ENCODE assay signal across 25 cellular contexts in the genomic region with DNA sequence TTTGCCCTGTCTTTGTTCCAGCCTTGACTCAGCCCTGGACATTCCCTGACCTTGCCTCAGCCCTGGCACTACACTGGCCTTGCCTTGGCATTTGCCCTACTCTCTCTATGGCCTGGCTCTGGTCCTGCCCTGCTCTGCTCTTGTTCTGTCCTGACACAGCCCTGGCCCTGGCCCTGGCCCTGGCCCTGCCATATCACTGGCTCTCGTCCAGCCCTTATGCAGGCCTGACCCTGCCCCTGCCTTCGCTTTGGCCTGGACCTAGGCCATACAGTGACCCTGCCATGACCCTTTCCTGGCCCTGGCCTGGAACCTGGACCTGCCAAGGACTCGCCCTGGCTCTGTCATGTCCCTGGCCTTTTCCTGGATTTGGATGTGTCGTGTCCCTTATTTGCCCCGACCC.
"Had no signal": no experiment of that assay in that cellular context is flagged by ENCODE, and none has a peak within 500 bp of the region (broad histone marks: within the 10 kb centered on the region; RNA-seq: fewer than 3 reads in every experiment).

No MANE protein-coding gene starts in this region.

- H3K27me3 ChIP-seq: colonic mucosa, dorsolateral prefrontal cortex, esophagus muscularis mucosa, esophagus squamous epithelium, foreskin keratinocyte, gastrocnemius medialis, gastroesophageal sphincter, heart left ventricle, heart right ventricle, hepatocyte had no signal

- H3K27ac Mint-ChIP-seq: dendritic cell treated with granulocyte-macrophage colony-stimulating factor and Interleukin-4, amounts not matched to agents 40 ng/mL and 50 ng/mL, for 4 days; effector memory CD8-positive, alpha-beta T cell; endodermal cell had no signal

- H3K36me3 ChIP-seq: colonic mucosa, esophagus muscularis mucosa, esophagus squamous epithelium, gastrocnemius medialis, gastroesophageal sphincter, heart left ventricle, heart right ventricle had no signal

- H3K9me3 ChIP-seq: colonic mucosa, gastrocnemius medialis had no signal

- H3K27me3 Mint-ChIP-seq: dendritic cell treated with granulocyte-macrophage colony-stimulating factor and Interleukin-4, amounts not matched to agents 40 ng/mL and 50 ng/mL, for 4 days; effector memory CD8-positive, alpha-beta T cell had no signal

- H3K4me3 Mint-ChIP-seq: dendritic cell treated with granulocyte-macrophage colony-stimulating factor and Interleukin-4, amounts not matched to agents 40 ng/mL and 50 ng/mL, for 4 days; effector memory CD8-positive, alpha-beta T cell; endodermal cell had no signal

- H3K4me3 ChIP-seq: colonic mucosa, coronary artery, dorsolateral prefrontal cortex, esophagus muscularis mucosa, esophagus squamous epithelium, gastrocnemius medialis, gastroesophageal sphincter, heart left ventricle, heart right ventricle, hepatocyte had no signal

- H3K4me1 Mint-ChIP-seq: endodermal cell had no signal

- ATAC-seq: effector memory CD8-positive, alpha-beta T cell; esophagus mucosa; foreskin keratinocyte; gastrocnemius medialis; gastroesophageal sphincter; heart left ventricle; heart right ventricle had no signal

- DNase-seq: colonic mucosa; cortex of kidney; dermis blood vessel endothelial cell; dorsolateral prefrontal cortex; effector CD4-positive, alpha-beta T cell; effector CD8-positive, alpha-beta T cell; effector memory CD4-positive, alpha-beta T cell; effector memory CD8-positive, alpha-beta T cell; endodermal cell; erythroblast; esophagus squamous epithelium; foreskin fibroblast; foreskin keratinocyte; foreskin melanocyte; gastrocnemius medialis; glutamatergic neuron; head of caudate nucleus; heart left ventricle; heart right ventricle had no signal
